Comparison of ENCODE assay signal across 33 cellular contexts in the genomic region with DNA sequence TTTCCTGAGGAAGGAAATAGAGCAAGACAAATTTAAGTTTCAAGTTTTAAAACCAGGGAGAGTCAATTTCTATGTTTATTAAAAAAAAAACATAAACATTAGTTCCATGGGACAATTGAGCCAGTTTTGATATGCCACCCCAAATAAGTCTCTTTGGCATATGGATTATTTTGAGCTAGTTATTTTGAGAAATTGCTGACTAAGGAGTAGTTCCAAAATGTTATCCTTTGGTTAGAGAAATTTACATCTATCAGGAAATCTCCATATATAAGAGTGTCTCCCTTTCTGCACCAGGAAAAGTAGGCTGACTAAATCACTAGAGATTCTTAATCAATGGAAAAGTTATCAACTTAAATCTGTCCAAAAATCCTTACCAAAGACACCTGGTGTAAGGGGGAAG.
"Had no signal": no experiment of that assay in that cellular context is flagged by ENCODE, and none has a peak within 500 bp of the region (broad histone marks: within the 10 kb centered on the region; RNA-seq: fewer than 3 reads in every experiment).

No MANE protein-coding gene starts in this region.

- H2AFZ ChIP-seq: parathyroid adenoma had no signal

- H3K9ac ChIP-seq: parathyroid adenoma had no signal

- H3K4me3 Mint-ChIP-seq: naive thymus-derived CD8-positive, alpha-beta T cell; natural killer cell treated with Interleukin-12 subunit alpha and Interleukin-12 subunit beta and Interleukin-15 and Interleukin-18, amount 100 ng/mL, for 72 hours; nephron progenitor cell; neural crest cell; stimulated activated memory B cell treated with anti-CD40 and anti-IgM and Interleukin-4, amounts not matched to agents 10 μg/mL and 1 μg/mL and 100 μg/mL, for 72 hours; stimulated activated naive CD8-positive, alpha-beta T cell treated with anti-CD3 and anti-CD28 coated beads, Interleukin-15, amount 100 ng/mL, for 72 hours; type B pancreatic cell had no signal

- H3K4me1 Mint-ChIP-seq: naive thymus-derived CD8-positive, alpha-beta T cell; nephron progenitor cell; stimulated activated memory B cell treated with anti-CD40 and anti-IgM and Interleukin-4, amounts not matched to agents 10 μg/mL and 1 μg/mL and 100 μg/mL, for 72 hours; stimulated activated naive CD8-positive, alpha-beta T cell treated with anti-CD3 and anti-CD28 coated beads, Interleukin-15, amount 100 ng/mL, for 72 hours had no signal

- DNase-seq: naive thymus-derived CD8-positive, alpha-beta T cell; nephron progenitor cell; nucleus accumbens; ovary; posterior cingulate gyrus; psoas muscle; right cardiac atrium; spleen; stimulated activated CD4-positive, alpha-beta T cell treated with anti-CD3 and anti-CD28 coated beads, Interleukin-12 subunit alpha, Interleukin-12 subunit beta, amount 100 ng/mL, for 4 hours; stimulated activated CD4-positive, alpha-beta T cell treated with anti-CD3 and anti-CD28 coated beads, Interleukin-1b, Interleukin-23, amount 100 ng/mL, for 48 hours; stimulated activated CD4-positive, alpha-beta T cell treated with anti-CD3 and anti-CD28 coated beads, Interleukin-4, amount 100 ng/mL, for 1 hour; stimulated activated CD4-positive, alpha-beta T cell treated with anti-CD3 and anti-CD28 coated beads, Interleukin-4, amount 100 ng/mL, for 4 hours; stimulated activated CD8-positive, alpha-beta memory T cell treated with anti-CD3 and anti-CD28 coated beads, Interleukin-4, amount 100 ng/mL, for 48 hours; stimulated activated naive CD4-positive, alpha-beta T cell; stimulated activated naive CD8-positive, alpha-beta T cell treated with anti-CD3 and anti-CD28 coated beads, Interleukin-15, amount 100 ng/mL, for 72 hours; stimulated activated naive CD8-positive, alpha-beta T cell treated with anti-CD3 and anti-CD28 coated beads, Interleukin-15, Interleukin-2, amounts not matched to agents 100 U/mL and 50 U/mL, for 24 hours; substantia nigra; testis; tibial artery; transverse colon; upper lobe of right lung; uterus had no signal

- H3K4me3 ChIP-seq: ovary, psoas muscle, skin epidermis, smooth muscle cell, spleen, suprapubic skin, testis, tibial artery, transverse colon, upper lobe of right lung, uterus had no signal

- H3K27ac Mint-ChIP-seq: naive thymus-derived CD8-positive, alpha-beta T cell; natural killer cell treated with Interleukin-12 subunit alpha and Interleukin-12 subunit beta and Interleukin-15 and Interleukin-18, amount 100 ng/mL, for 72 hours; nephron progenitor cell; progenitor cell of endocrine pancreas; stimulated activated memory B cell treated with anti-CD40 and anti-IgM and Interleukin-4, amounts not matched to agents 10 μg/mL and 1 μg/mL and 100 μg/mL, for 72 hours; stimulated activated naive CD8-positive, alpha-beta T cell treated with anti-CD3 and anti-CD28 coated beads, Interleukin-15, amount 100 ng/mL, for 72 hours; type B pancreatic cell had no signal

- H3K27me3 Mint-ChIP-seq: stimulated activated memory B cell treated with anti-CD40 and anti-IgM and Interleukin-4, amounts not matched to agents 10 μg/mL and 1 μg/mL and 100 μg/mL, for 72 hours; stimulated activated naive CD8-positive, alpha-beta T cell treated with anti-CD3 and anti-CD28 coated beads, Interleukin-15, amount 100 ng/mL, for 72 hours; type B pancreatic cell had no signal

- H3K36me3 Mint-ChIP-seq: natural killer cell treated with Interleukin-12 subunit alpha and Interleukin-12 subunit beta and Interleukin-15 and Interleukin-18, amount 100 ng/mL, for 72 hours; stimulated activated memory B cell treated with anti-CD40 and anti-IgM and Interleukin-4, amounts not matched to agents 10 μg/mL and 1 μg/mL and 100 μg/mL, for 72 hours; type B pancreatic cell had no signal

- H3K4me1 ChIP-seq: parathyroid adenoma, psoas muscle, spleen, suprapubic skin, testis, tibial artery, transverse colon, upper lobe of right lung, uterus had no signal

- H3K27ac ChIP-seq: neutrophil, ovary, parathyroid adenoma, psoas muscle, skin epidermis, spleen, suprapubic skin, testis, tibial artery, transverse colon, upper lobe of right lung, uterus had no signal

- H3K36me3 ChIP-seq: neutrophil, ovary, spleen, suprapubic skin, tibial artery, transverse colon, upper lobe of right lung, uterus had no signal

- H3K27me3 ChIP-seq: neutrophil, ovary, spleen, suprapubic skin, testis, tibial artery, transverse colon, upper lobe of right lung, uterus had no signal

- H3K4me2 ChIP-seq: smooth muscle cell had no signal

- ATAC-seq: naive thymus-derived CD8-positive, alpha-beta T cell; natural killer cell treated with Interleukin-12 subunit alpha and Interleukin-12 subunit beta and Interleukin-15 and Interleukin-18, amount 100 ng/mL, for 72 hours; psoas muscle; right cardiac atrium; sciatic nerve; stimulated activated memory B cell treated with anti-CD40 and anti-IgM and Interleukin-4, amounts not matched to agents 10 μg/mL and 1 μg/mL and 100 μg/mL, for 72 hours; stimulated activated naive CD8-positive, alpha-beta T cell treated with anti-CD3 and anti-CD28 coated beads, Interleukin-15, amount 100 ng/mL, for 72 hours; stimulated activated naive CD8-positive, alpha-beta T cell treated with anti-CD3 and anti-CD28 coated beads, Interleukin-15, Interleukin-2, amounts not matched to agents 100 U/mL and 50 U/mL, for 24 hours; upper lobe of right lung had no signal

- H3K9me3 ChIP-seq: neutrophil, ovary, testis, upper lobe of right lung, uterus had no signal

- H3K79me2 ChIP-seq: parathyroid adenoma had no signal
